Comparison of ENCODE assay signal across 16 cellular contexts in the genomic region with DNA sequence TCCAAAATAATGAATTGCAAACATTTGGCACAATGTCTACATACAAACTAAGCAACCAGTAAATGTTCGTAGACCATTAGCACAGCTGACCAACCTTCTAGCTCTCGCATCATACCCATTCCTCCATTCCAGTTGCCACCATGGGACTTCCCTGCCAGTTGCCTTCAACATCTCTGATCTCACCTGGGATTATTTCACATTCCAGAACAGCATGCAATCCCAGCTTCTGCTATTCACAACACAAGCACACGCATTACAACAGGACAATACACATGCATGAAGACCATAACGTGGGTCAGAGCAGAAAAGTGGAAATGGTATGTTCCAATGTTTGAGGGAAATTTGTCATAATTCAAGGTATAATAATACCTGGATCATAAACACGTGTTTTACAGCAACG.
"Had no signal": no experiment of that assay in that cellular context is flagged by ENCODE, and none has a peak within 500 bp of the region (broad histone marks: within the 10 kb centered on the region; RNA-seq: fewer than 3 reads in every experiment).

No MANE protein-coding gene starts in this region.

- H3K9ac ChIP-seq: SK-N-SH had no signal

- H3K4me2 ChIP-seq: SK-N-SH had no signal

- H3K9me3 ChIP-seq: SK-N-SH had no signal

- DNase-seq: KBM-7, MM.1S, NCI-H1092 treated with DMSO at 0.1 percent for 48 hours, NCI-H1436, NCI-H187, NCI-H2029, NCI-H2081 treated with DMSO at 0.1 percent for 48 hours, NCI-H2171, NCI-H446, NCI-H510A, NCI-H524 treated with DMSO at 0.1 percent for 48 hours, NCI-H69, NCI-H774, SHP77, SK-N-SH had no signal

- H3K9me2 ChIP-seq: SK-N-SH had no signal

- H3K27ac ChIP-seq: RWPE1 had no signal
